In the genomic region with DNA sequence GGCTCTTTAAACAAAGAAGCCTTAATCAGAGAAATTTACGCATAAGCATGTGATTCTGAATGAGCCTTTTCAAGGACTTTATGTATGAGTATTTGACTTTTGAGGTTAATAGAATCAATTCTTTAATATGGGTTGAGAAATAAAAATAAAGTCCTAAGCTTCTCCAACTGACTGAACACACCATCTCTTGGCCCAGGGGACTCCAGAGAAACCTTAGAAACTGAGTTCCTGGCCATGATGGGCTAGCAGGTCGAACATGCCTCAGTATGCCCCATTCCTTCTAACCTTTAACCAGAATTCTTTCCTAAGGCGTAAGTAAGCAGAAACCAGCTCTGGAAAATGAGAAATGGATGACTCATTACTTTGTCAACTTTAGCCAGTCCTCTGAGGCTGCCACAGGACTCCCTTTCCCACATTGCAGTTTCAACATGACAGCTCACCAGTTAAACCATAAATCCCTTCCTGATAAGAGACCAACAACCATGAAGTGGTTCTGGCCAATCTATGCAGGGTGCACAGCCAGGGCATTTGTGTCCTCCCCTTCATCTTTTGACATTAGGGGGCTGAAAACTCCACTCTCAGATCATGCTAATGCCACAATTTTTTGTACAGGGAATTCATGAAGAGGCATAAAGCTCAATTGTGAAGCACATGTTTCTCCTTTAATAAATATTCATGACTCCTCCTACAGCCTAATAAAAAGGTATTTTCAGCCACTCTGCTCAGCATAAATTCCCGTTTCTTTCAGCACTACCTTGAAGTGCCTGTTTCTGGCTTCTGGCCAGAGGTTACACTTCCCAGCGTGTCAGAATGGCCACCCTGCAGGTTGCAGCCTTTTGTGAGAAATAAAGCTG, we compare ENCODE assay signal across 8 cellular contexts. TPM values are rescaled to one million over a fixed set of nuclear protein-coding genes. Genes with fewer than 3 reads are reported as not detected.
DNase-seq lines count a peak whose midpoint lies in the region; ATAC-seq and TF ChIP-seq lines count a peak whose summit lies in the region.

No MANE protein-coding gene starts in this region.

- intact Hi-C loops in sciatic nerve (cut with DNase I) (no loop called here), posterior vena cava (cut with DNase I) (no loop called here)

- no peak for TF ChIP-seq CTCF in fibroblast of the aortic adventitia (IDR thresholded peaks at IDR 0.05; ENCODE audit: insufficient read depth, low read length)

- ATAC-seq in GM18511 (IDR thresholded peaks at IDR 0.05; ENCODE audit: unreplicated experiment) (peak; percentile 89), HG03575 (IDR thresholded peaks at IDR 0.05; ENCODE audit: extremely low read depth, insufficient number of reproducible peaks, low FRiP score, unreplicated experiment) (peak; percentile 77), sciatic nerve (peak; percentile 86)

- DNase-seq in SIG-M5 (lab: John Stamatoyannopoulos, UW): peak; percentile 8
- peak; percentile 95 for DNase-seq in fibroblast of the aortic adventitia (ENCODE audit: low read depth)
- DNase-seq in sciatic nerve (ENCODE audit: low spot score): no peak
- DNase-seq in posterior vena cava (ENCODE audit: low spot score): no peak
- no peak for DNase-seq in NCI-H2107 treated with DMSO at 0.1 percent for 48 hours (lab: John Stamatoyannopoulos, UW; ENCODE audit: unreplicated experiment)
- no peak for DNase-seq in D341Med (ENCODE audit: low spot score)

- no peak overlapping the region for H3K4me3 ChIP-seq in fibroblast of the aortic adventitia (ENCODE audit: low read depth, low read length)

RNA-seq across cellular contexts. Expression of gene TM4SF18, which starts 33.3 kb away (rescaled TPM):
- total RNA-seq in fibroblast of the aortic adventitia (ENCODE audit: low replicate concordance): 0.27 and 1.3 TPM in 2 replicates
- total RNA-seq in sciatic nerve: 11.8 TPM
- 1 to 10 TPM; 5.6 to 6.6 TPM for total RNA-seq in posterior vena cava

Comparison
In these comparisons a context has a peak if more than half of its experiments do, and no peak if none do; other contexts are left out.
1. DNase-seq: peak in SIG-M5 (single experiment) and fibroblast of the aortic adventitia (single experiment); none in sciatic nerve (single experiment), posterior vena cava (single experiment), NCI-H2107 treated with DMSO at 0.1 percent for 48 hours (single experiment) and D341Med (single experiment).
2. Peak in every context shown above with its lines, with median percentiles within 50 percentile points of each other: ATAC-seq.